Comparison of ENCODE assay signal across 8 cellular contexts in genomic region chr17:32275060-32276042, GRCh38. TPM values are rescaled to one million over a fixed set of nuclear protein-coding genes. Genes with fewer than 3 reads are reported as not detected.
A peak's percentile ranks its signal among the peaks of the same experiment; 100 is the strongest.
DNase-seq lines count a peak whose midpoint lies in the region; ATAC-seq and TF ChIP-seq lines count a peak whose summit lies in the region.

No MANE protein-coding gene starts in this region.

- H3K4me1 Mint-ChIP-seq in activated B cell treated with CpG ODN at 0.5 μM for 24 hours = peaks cover 10% of the 10 kb centered on the region

- ATAC-seq in activated B cell treated with CpG ODN at 0.5 μM for 24 hours (ENCODE audit: low read depth) (peak; percentile 81), HG02678 (IDR thresholded peaks at IDR 0.05; ENCODE audit: unreplicated experiment) (no peak), HG03095 (IDR thresholded peaks at IDR 0.05; ENCODE audit: unreplicated experiment) (no peak), GM18873 (IDR thresholded peaks at IDR 0.05; ENCODE audit: low FRiP score, unreplicated experiment) (no peak)

- no peaks in the 10 kb centered on the region for H3K9me3 ChIP-seq in BLaER1

- no peaks in the 10 kb centered on the region for H3K9me3 Mint-ChIP-seq in activated B cell treated with CpG ODN at 0.5 μM for 24 hours

- peak overlapping the region; percentile 83 for H3K4me2 ChIP-seq in BLaER1

- TF ChIP-seq CTCF in activated B cell treated with CpG ODN at 0.5 μM for 24 hours (IDR thresholded peaks at IDR 0.05) (no peak), kidney epithelial cell (IDR thresholded peaks at IDR 0.05; ENCODE audit: insufficient read depth, low read length, poor library complexity, severe bottlenecking) (no peak)

- peak; percentile 78 for DNase-seq in HS-5 (ENCODE audit: low read depth)
- DNase-seq in activated B cell treated with CpG ODN at 0.5 μM for 24 hours = no peak
- DNase-seq in kidney epithelial cell (ENCODE audit: low read depth) = peak; percentile 67
- no peak for DNase-seq in activated gamma-delta T cell (lab: John Stamatoyannopoulos, UW)

- peaks cover 36% of the 10 kb centered on the region for H3K27me3 Mint-ChIP-seq in activated B cell treated with CpG ODN at 0.5 μM for 24 hours

- H3K4me3 ChIP-seq in BLaER1 = no peak overlapping the region
- no peak overlapping the region for H3K4me3 ChIP-seq in kidney epithelial cell (ENCODE audit: low read depth, low read length)

- intact Hi-C loops in activated B cell treated with CpG ODN at 0.5 μM for 24 hours (cut with micrococcal nuclease) = no loop called here

- H3K27ac Mint-ChIP-seq in activated B cell treated with CpG ODN at 0.5 μM for 24 hours = no peak overlapping the region

- POLR2A ChIA-PET in activated B cell treated with CpG ODN at 0.5 μM for 24 hours (lab: Charles Lee) = no interaction called here

- no peaks in the 10 kb centered on the region for H3K36me3 Mint-ChIP-seq in activated B cell treated with CpG ODN at 0.5 μM for 24 hours (ENCODE audit: low read depth)

- no peak overlapping the region for H3K9ac ChIP-seq in BLaER1

- CTCF ChIA-PET in activated B cell treated with CpG ODN at 0.5 μM for 24 hours (lab: Charles Lee) = interaction anchor here (1.0 kb wide), 1 partner anchor 44 kb away, joined by 3 read pairs; no protein-coding TSS in a partner anchor

- H3K4me3 Mint-ChIP-seq in activated B cell treated with CpG ODN at 0.5 μM for 24 hours = no peak overlapping the region

- peak overlapping the region; percentile 51; the same call in 1 of the 2 replicates for H3K27ac ChIP-seq in BLaER1

- H3K27me3 ChIP-seq in BLaER1 (peaks cover 3% of the 10 kb centered on the region), kidney epithelial cell (ENCODE audit: control insufficient read depth, insufficient read depth, low read length) (no peaks in the 10 kb centered on the region)

- H3K36me3 ChIP-seq in BLaER1 (no peaks in the 10 kb centered on the region), kidney epithelial cell (ENCODE audit: control insufficient read depth, insufficient read depth, low read length) (no peaks in the 10 kb centered on the region)

- H4K20me1 ChIP-seq in BLaER1 = no peaks in the 10 kb centered on the region

- peaks cover 31% of the 10 kb centered on the region for H3K4me1 ChIP-seq in BLaER1

RNA-seq across cellular contexts. Expression of gene RHBDL3, which starts 9.7 kb away (rescaled TPM):
- total RNA-seq in activated B cell treated with CpG ODN at 0.5 μM for 24 hours = 0.10 and 0.20 TPM in 2 replicates
- total RNA-seq in kidney epithelial cell = not detected in 2 replicates

Comparison
In these comparisons a context has a peak if more than half of its experiments do, and no peak if none do; other contexts are left out.
1. DNase-seq: peak in HS-5 (single experiment) and kidney epithelial cell (single experiment); none in activated B cell treated with CpG ODN at 0.5 μM for 24 hours (single experiment) and activated gamma-delta T cell (single experiment).